ENCODE assay signal across 38 cellular contexts in the genomic region with DNA sequence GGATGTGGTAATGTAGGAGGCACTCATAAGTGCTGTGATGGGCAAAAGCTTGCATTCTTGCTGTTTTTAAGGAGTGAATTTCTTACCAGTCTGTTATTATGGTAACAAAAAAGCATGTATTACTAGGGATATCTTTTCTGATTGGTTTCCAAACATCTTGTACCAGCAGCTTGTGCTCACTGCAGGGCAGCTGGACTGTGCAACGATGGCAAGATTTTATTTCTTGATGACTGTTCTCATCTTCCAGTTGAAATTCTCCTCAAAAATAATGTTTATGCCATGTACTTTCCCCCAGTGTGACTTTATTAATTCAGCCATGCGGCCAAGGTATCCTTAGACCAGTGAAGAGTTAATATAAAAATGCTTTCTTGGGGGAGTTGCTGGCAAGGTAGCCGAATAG.
"Had no signal": no experiment of that assay in that cellular context is flagged by ENCODE, and none has a peak within 500 bp of the region (broad histone marks: within the 10 kb centered on the region; RNA-seq: fewer than 3 reads in every experiment).

No MANE protein-coding gene starts in this region.

- H3K27me3 ChIP-seq: adrenal gland, ascending aorta, body of pancreas, brain microvascular endothelial cell, breast epithelium, cardiac muscle cell had no signal

- H3K4me3 ChIP-seq: adrenal gland, ascending aorta, body of pancreas, breast epithelium, cardiac muscle cell had no signal

- H3K27ac ChIP-seq: adrenal gland, ascending aorta, body of pancreas, brain microvascular endothelial cell, breast epithelium, cardiac muscle cell had no signal

- H3K27ac Mint-ChIP-seq: activated naive CD4-positive, alpha-beta T cell treated with anti-CD3 and anti-CD28 coated beads for 36 hours; activated naive CD4-positive, alpha-beta T cell treated with anti-CD3 and anti-CD28 coated beads, Interleukin-2, amount 10 ng/mL, durations not matched to agents 7 days and 5 days; activated naive CD4-positive, alpha-beta T cell treated with anti-CD3 and anti-CD28 coated beads, Interleukin-2, amount 50 U/mL, for 24 hours; activated naive CD8-positive, alpha-beta T cell; activated naive CD8-positive, alpha-beta T cell treated with anti-CD3 and anti-CD28 coated beads for 36 hours; activated naive CD8-positive, alpha-beta T cell treated with anti-CD3 and anti-CD28 coated beads, Interleukin-2, amount 10 ng/mL, durations not matched to agents 7 days and 5 days; activated naive CD8-positive, alpha-beta T cell treated with anti-CD3 and anti-CD28 coated beads, Interleukin-2, amount 50 U/mL, for 24 hours; activated T-cell treated with anti-CD3 and anti-CD28 coated beads, Interleukin-2, amount 50 U/mL, for 24 hours; activated T-helper 1 cell treated with anti-CD3 and anti-CD28 coated beads, Interleukin-12 subunit alpha, Interleukin-12 subunit beta, Interleukin-2, Interleukin-4 antibody, amounts not matched to agents 30 ng/mL and 10 ng/mL and 1 ng/mL, durations not matched to agents 14 hours and 24 hours and 36 hours; activated T-helper 17 cell treated with anti-CD3 and anti-CD28 coated beads, Interleukin-2, amount 50 U/mL, for 72 hours; activated T-helper 2 cell treated with anti-CD3 and anti-CD28 coated beads, Interferon-gamma antibody, Interleukin-2, Interleukin-4, amounts not matched to agents 10 μg/mL and 5 μg/mL and 100 μg/mL, durations not matched to agents 14 hours and 24 hours and 36 hours; brain had no signal

- DNase-seq: activated effector memory CD4-positive, alpha-beta T cell treated with anti-CD3 and anti-CD28 coated beads, Interleukin-2, amount 50 U/mL, for 16 hours; activated effector memory CD4-positive, alpha-beta T cell treated with Interleukin-2 at 50 U/mL for 16 hours; activated gamma-delta T cell; activated gamma-delta T cell treated with Interleukin-2 at 50 U/mL for 16 hours; activated naive CD4-positive, alpha-beta T cell; activated naive CD4-positive, alpha-beta T cell treated with anti-CD3 and anti-CD28 coated beads for 36 hours; activated naive CD4-positive, alpha-beta T cell treated with anti-CD3 and anti-CD28 coated beads, Interleukin-2, amount 10 ng/mL, durations not matched to agents 7 days and 5 days; activated naive CD4-positive, alpha-beta T cell treated with anti-CD3 and anti-CD28 coated beads, Interleukin-2, amount 50 U/mL, for 16 hours; activated naive CD4-positive, alpha-beta T cell treated with Interleukin-2 at 50 U/mL for 16 hours; activated naive CD8-positive, alpha-beta T cell treated with anti-CD3 and anti-CD28 coated beads for 36 hours; activated naive CD8-positive, alpha-beta T cell treated with anti-CD3 and anti-CD28 coated beads, Interleukin-2, amount 10 ng/mL, durations not matched to agents 7 days and 5 days; activated naive CD8-positive, alpha-beta T cell treated with anti-CD3 and anti-CD28 coated beads, Interleukin-2, amount 50 U/mL, for 24 hours; activated T-cell treated with anti-CD3 and anti-CD28 coated beads for 4 hours; activated T-cell treated with anti-CD3 and anti-CD28 coated beads, Interleukin-2, amount 50 U/mL, for 1 hour; activated T-cell treated with anti-CD3 and anti-CD28 coated beads, Interleukin-2, amount 50 U/mL, for 24 hours; activated T-cell treated with anti-CD3 and anti-CD28 coated beads, Interleukin-2, amount 50 U/mL, for 4 hours; activated T-cell treated with anti-CD3 and anti-CD28 coated beads, Interleukin-2, amount 50 U/mL, for 48 hours; activated T-cell treated with anti-CD3 and anti-CD28 coated beads, Interleukin-2, amount 50 U/mL, for 72 hours; adrenal gland; amniotic stem cell; amygdala; aorta; body of pancreas; brain microvascular endothelial cell; central memory CD4-positive, alpha-beta T cell had no signal

- H3K27me3 Mint-ChIP-seq: activated naive CD4-positive, alpha-beta T cell treated with anti-CD3 and anti-CD28 coated beads, Interleukin-2, amount 10 ng/mL, durations not matched to agents 7 days and 5 days; activated naive CD4-positive, alpha-beta T cell treated with anti-CD3 and anti-CD28 coated beads, Interleukin-2, amount 50 U/mL, for 24 hours; activated naive CD8-positive, alpha-beta T cell; activated naive CD8-positive, alpha-beta T cell treated with anti-CD3 and anti-CD28 coated beads for 36 hours; activated naive CD8-positive, alpha-beta T cell treated with anti-CD3 and anti-CD28 coated beads, Interleukin-2, amount 10 ng/mL, durations not matched to agents 7 days and 5 days; activated naive CD8-positive, alpha-beta T cell treated with anti-CD3 and anti-CD28 coated beads, Interleukin-2, amount 50 U/mL, for 24 hours; activated T-cell treated with anti-CD3 and anti-CD28 coated beads, Interleukin-2, amount 50 U/mL, for 24 hours; activated T-helper 17 cell treated with anti-CD3 and anti-CD28 coated beads, Interleukin-2, amount 50 U/mL, for 72 hours; central memory CD8-positive, alpha-beta T cell had no signal

- ATAC-seq: activated naive CD4-positive, alpha-beta T cell treated with anti-CD3 and anti-CD28 coated beads, Interleukin-2, amount 50 U/mL, for 72 hours; activated naive CD8-positive, alpha-beta T cell treated with anti-CD3 and anti-CD28 coated beads, Interleukin-2, amount 50 U/mL, for 24 hours; activated T-cell treated with anti-CD3 and anti-CD28 coated beads, Interleukin-2, amount 50 U/mL, for 4 hours; activated T-cell treated with anti-CD3 and anti-CD28 coated beads, Interleukin-2, amount 50 U/mL, for 72 hours; activated T-helper 17 cell treated with anti-CD3 and anti-CD28 coated beads, Interleukin-2, amount 50 U/mL, for 72 hours; body of pancreas had no signal

- FAIRE-seq: astrocyte, bronchial epithelial cell had no signal

- H3K4me1 ChIP-seq: adrenal gland, ascending aorta, body of pancreas, breast epithelium had no signal

- H3K4me1 Mint-ChIP-seq: brain had no signal

- H3K36me3 ChIP-seq: breast epithelium had no signal

- H3K4me3 Mint-ChIP-seq: activated naive CD4-positive, alpha-beta T cell treated with anti-CD3 and anti-CD28 coated beads for 36 hours; activated naive CD4-positive, alpha-beta T cell treated with anti-CD3 and anti-CD28 coated beads, Interleukin-2, amount 10 ng/mL, durations not matched to agents 7 days and 5 days; activated naive CD4-positive, alpha-beta T cell treated with anti-CD3 and anti-CD28 coated beads, Interleukin-2, amount 50 U/mL, for 24 hours; activated naive CD8-positive, alpha-beta T cell; activated naive CD8-positive, alpha-beta T cell treated with anti-CD3 and anti-CD28 coated beads for 36 hours; activated naive CD8-positive, alpha-beta T cell treated with anti-CD3 and anti-CD28 coated beads, Interleukin-2, amount 10 ng/mL, durations not matched to agents 7 days and 5 days; activated naive CD8-positive, alpha-beta T cell treated with anti-CD3 and anti-CD28 coated beads, Interleukin-2, amount 50 U/mL, for 24 hours; activated T-cell treated with anti-CD3 and anti-CD28 coated beads, Interleukin-2, amount 50 U/mL, for 24 hours; activated T-cell treated with anti-CD3 and anti-CD28 coated beads, Interleukin-2, amount 50 U/mL, for 4 hours; activated T-cell treated with anti-CD3 and anti-CD28 coated beads, Interleukin-2, amount 50 U/mL, for 72 hours; activated T-helper 1 cell treated with anti-CD3 and anti-CD28 coated beads, Interleukin-12 subunit alpha, Interleukin-12 subunit beta, Interleukin-2, Interleukin-4 antibody, amounts not matched to agents 30 ng/mL and 10 ng/mL and 1 ng/mL, durations not matched to agents 14 hours and 24 hours and 36 hours; activated T-helper 17 cell treated with anti-CD3 and anti-CD28 coated beads, Interleukin-2, amount 50 U/mL, for 72 hours; brain; central memory CD8-positive, alpha-beta T cell had no signal

- H3K9me3 ChIP-seq: adrenal gland, ascending aorta, body of pancreas, breast epithelium had no signal
